ENCODE assay signal across 1 cellular context in genomic region chr1:156667968-156668709, GRCh38.
TF ChIP-seq lines count a peak whose summit lies in the region.

No MANE protein-coding gene starts in this region.

TF ChIP-seq in IMR-90, 13 proteins besides CTCF, POLR2A, EP300 and RAD21:
- TF ChIP-seq FOS (IDR thresholded peaks at IDR 0.05; ENCODE audit: low read depth, low read length) (no peak), SMC3 (IDR thresholded peaks at IDR 0.05; ENCODE audit: low read depth, low read length) (no peak), CHD1 (IDR thresholded peaks at IDR 0.05; ENCODE audit: low read depth, low read length) (no peak), NFE2L2 (IDR thresholded peaks at IDR 0.05; ENCODE audit: low read depth, low read length) (no peak), MAFK (IDR thresholded peaks at IDR 0.05; ENCODE audit: low read depth, low read length) (no peak), MAZ (IDR thresholded peaks at IDR 0.05; ENCODE audit: borderline replicate concordance, low read depth, low read length) (no peak), RCOR1 (IDR thresholded peaks at IDR 0.05; ENCODE audit: insufficient replicate concordance, low read length) (no peak), MXI1 (IDR thresholded peaks at IDR 0.05; ENCODE audit: borderline replicate concordance, low read depth, low read length) (no peak), ELK1 (IDR thresholded peaks at IDR 0.05; ENCODE audit: borderline replicate concordance, low read depth, low read length) (no peak), BHLHE40 (IDR thresholded peaks at IDR 0.05; ENCODE audit: low read depth, low read length) (no peak), USF2 (IDR thresholded peaks at IDR 0.05; ENCODE audit: low read depth, low read length) (no peak), RFX5 (IDR thresholded peaks at IDR 0.05; ENCODE audit: low read depth, low read length) (no peak), CEBPB (IDR thresholded peaks at IDR 0.05; ENCODE audit: low read depth, low read length) (no peak)
